In genomic region chr17:50362661-50363060, GRCh38 we compare ENCODE assay signal across 12 cellular contexts. TPM values are rescaled to one million over a fixed set of nuclear protein-coding genes. Genes with fewer than 3 reads are reported as not detected.
DNase-seq lines count a peak whose midpoint lies in the region; ATAC-seq and TF ChIP-seq lines count a peak whose summit lies in the region.
"Had no signal": no experiment of that assay in that cellular context is flagged by ENCODE, and none has a peak within 500 bp of the region (broad histone marks: within the 10 kb centered on the region; RNA-seq: fewer than 3 reads in every experiment).

No MANE protein-coding gene starts in this region.

- TF ChIP-seq CTCF in VCaP (conservative IDR thresholded peaks at IDR 0.05), result no peak

- CTCF ChIA-PET in activated CD4-positive, alpha-beta T cell treated with anti-CD3 and anti-CD28 coated beads, Interleukin-2, amount 10 ng/mL, durations not matched to agents 7 days and 5 days (lab: Charles Lee), result interaction anchor here (0.5 to 3.9 kb wide), 15 partner anchors 8 to 756 kb away, joined by 3 to 34 read pairs (median 3); partner anchors contain the start of genes EME1, LRRC59, MRPL27 and XYLT2

- H3K27ac Mint-ChIP-seq in activated CD4-positive, alpha-beta T cell treated with anti-CD3 and anti-CD28 coated beads, Interleukin-2, amount 10 ng/mL, durations not matched to agents 7 days and 5 days, result peak overlapping the region; percentile 61
- H3K27ac Mint-ChIP-seq in CD4-positive, CD25-positive, alpha-beta regulatory T cell, result peak overlapping the region; percentile 9 to 88 (median 81)

- peaks cover 8% of the 10 kb centered on the region for H3K4me1 Mint-ChIP-seq in activated CD4-positive, alpha-beta T cell treated with anti-CD3 and anti-CD28 coated beads, Interleukin-2, amount 10 ng/mL, durations not matched to agents 7 days and 5 days
- peaks cover 5 to 15% (median 12%) of the 10 kb centered on the region in 4 donors for H3K4me1 Mint-ChIP-seq in CD4-positive, CD25-positive, alpha-beta regulatory T cell

- no peak for ATAC-seq in CD4-positive, CD25-positive, alpha-beta regulatory T cell (ENCODE audit: low read depth in 2 of 2)
- no peak for ATAC-seq in HG02798 (IDR thresholded peaks at IDR 0.05; ENCODE audit: poor library complexity, unreplicated experiment)

- H3K4me3 ChIP-seq in CD4-positive, CD25-positive, alpha-beta regulatory T cell (ENCODE audit: low read depth, low read length), result no peak overlapping the region
- H3K4me3 ChIP-seq: pancreas, upper lobe of left lung had no signal

- H3K9me3 Mint-ChIP-seq in activated CD4-positive, alpha-beta T cell treated with anti-CD3 and anti-CD28 coated beads, Interleukin-2, amount 10 ng/mL, durations not matched to agents 7 days and 5 days, result no peaks in the 10 kb centered on the region
- no peaks in the 10 kb centered on the region for H3K9me3 Mint-ChIP-seq in CD4-positive, CD25-positive, alpha-beta regulatory T cell

- H3K27me3 Mint-ChIP-seq in activated CD4-positive, alpha-beta T cell treated with anti-CD3 and anti-CD28 coated beads, Interleukin-2, amount 10 ng/mL, durations not matched to agents 7 days and 5 days, result no peaks in the 10 kb centered on the region
- no peaks in the 10 kb centered on the region for H3K27me3 Mint-ChIP-seq in CD4-positive, CD25-positive, alpha-beta regulatory T cell

- H3K4me3 Mint-ChIP-seq in activated CD4-positive, alpha-beta T cell treated with anti-CD3 and anti-CD28 coated beads, Interleukin-2, amount 10 ng/mL, durations not matched to agents 7 days and 5 days, result no peak overlapping the region
- H3K4me3 Mint-ChIP-seq in CD4-positive, CD25-positive, alpha-beta regulatory T cell, result peak overlapping the region in 2 of 4 donors; percentile 29

- DNase-seq in activated CD4-positive, alpha-beta T cell treated with anti-CD3 and anti-CD28 coated beads, Interleukin-2, amount 10 ng/mL, durations not matched to agents 7 days and 5 days, result no peak
- no peak for DNase-seq in activated CD4-positive, alpha-beta T cell treated with anti-CD3 and anti-CD28 coated beads, Interleukin-2, amount 50 U/mL, for 1 hour
- no peak for DNase-seq in CD4-positive, CD25-positive, alpha-beta regulatory T cell
- DNase-seq in mesenteric fat pad (ENCODE audit: low spot score), result peak; percentile 77
- DNase-seq in T-helper 1 cell, result no peak
- DNase-seq in NCI-H524 (lab: John Stamatoyannopoulos, UW), result no peak
- DNase-seq: cortex of kidney, NCI-H1436 treated with DMSO at 0.1 percent for 48 hours had no signal

- no peaks in the 10 kb centered on the region for H3K9me3 ChIP-seq in CD4-positive, CD25-positive, alpha-beta regulatory T cell (ENCODE audit: control insufficient read depth in 2 of 2, low read length in 2 of 2)
- H3K9me3 ChIP-seq: pancreas, upper lobe of left lung had no signal

- peaks cover 16% of the 10 kb centered on the region for H3K36me3 Mint-ChIP-seq in activated CD4-positive, alpha-beta T cell treated with anti-CD3 and anti-CD28 coated beads, Interleukin-2, amount 10 ng/mL, durations not matched to agents 7 days and 5 days (ENCODE audit: low read depth)
- peaks cover 7% of the 10 kb centered on the region for H3K36me3 Mint-ChIP-seq in CD4-positive, CD25-positive, alpha-beta regulatory T cell

- peaks cover 7% of the 10 kb centered on the region for H3K4me1 ChIP-seq in CD4-positive, CD25-positive, alpha-beta regulatory T cell (ENCODE audit: control insufficient read depth, insufficient read depth, low read length, poor library complexity, severe bottlenecking)

- POLR2A ChIA-PET in activated CD4-positive, alpha-beta T cell treated with anti-CD3 and anti-CD28 coated beads, Interleukin-2, amount 10 ng/mL, durations not matched to agents 7 days and 5 days (lab: Charles Lee), result no interaction called here

- peaks cover 43% of the 10 kb centered on the region for H3K36me3 ChIP-seq in CD4-positive, CD25-positive, alpha-beta regulatory T cell (ENCODE audit: control insufficient read depth, insufficient read depth, low read length)

- no peaks in the 10 kb centered on the region for H3K27me3 ChIP-seq in CD4-positive, CD25-positive, alpha-beta regulatory T cell (ENCODE audit: control insufficient read depth, insufficient read depth, low read length)
- H3K27me3 ChIP-seq: pancreas, upper lobe of left lung had no signal

- H3K27ac ChIP-seq in CD4-positive, CD25-positive, alpha-beta regulatory T cell (ENCODE audit: insufficient read depth, low read length, poor library complexity, severe bottlenecking), result no peak overlapping the region
- peak overlapping the region; percentile 30 for H3K27ac ChIP-seq in VCaP
- H3K27ac ChIP-seq: upper lobe of left lung had no signal

RNA-seq across cellular contexts. Expression of gene MRPL27, which starts 10.3 kb away (rescaled TPM):
- total RNA-seq in activated CD4-positive, alpha-beta T cell treated with anti-CD3 and anti-CD28 coated beads, Interleukin-2, amount 10 ng/mL, durations not matched to agents 7 days and 5 days, result 10 to 100 TPM; 62.9 to 71.4 TPM
- total RNA-seq in CD4-positive, CD25-positive, alpha-beta regulatory T cell, result 33.5 TPM
- polyA plus RNA-seq in CD4-positive, CD25-positive, alpha-beta regulatory T cell, result 10 to 100 TPM; 61.6 to 86.7 (median 80.2) TPM
- total RNA-seq in mesenteric fat pad, result 51.5 TPM

RNA-seq across cellular contexts. Expression of gene EME1, which starts 10.4 kb away (rescaled TPM):
- total RNA-seq in activated CD4-positive, alpha-beta T cell treated with anti-CD3 and anti-CD28 coated beads, Interleukin-2, amount 10 ng/mL, durations not matched to agents 7 days and 5 days, result 10 to 100 TPM; 19.9 to 21.8 TPM
- 0.81 TPM for total RNA-seq in CD4-positive, CD25-positive, alpha-beta regulatory T cell
- polyA plus RNA-seq in CD4-positive, CD25-positive, alpha-beta regulatory T cell, result 1 to 10 TPM in 1 of 4 donors, under 1 TPM in 2, not detected in 1; 0.49 to 1.5 (median 0.59) TPM
- total RNA-seq in mesenteric fat pad, result not detected

RNA-seq across cellular contexts. Expression of gene XYLT2, which starts 16.7 kb away (rescaled TPM):
- total RNA-seq in activated CD4-positive, alpha-beta T cell treated with anti-CD3 and anti-CD28 coated beads, Interleukin-2, amount 10 ng/mL, durations not matched to agents 7 days and 5 days, result 10 to 100 TPM; 22.1 to 23.6 TPM
- total RNA-seq in CD4-positive, CD25-positive, alpha-beta regulatory T cell, result 15.5 TPM
- polyA plus RNA-seq in CD4-positive, CD25-positive, alpha-beta regulatory T cell, result 10 to 100 TPM in 2 of 4 donors, 1 to 10 TPM in 2; 6.2 to 15.9 (median 11.3) TPM
- 14.4 TPM for total RNA-seq in mesenteric fat pad

RNA-seq across cellular contexts. Expression of gene LRRC59, which starts 34.7 kb away (rescaled TPM):
- 10 to 100 TPM; 60.8 to 68.5 TPM for total RNA-seq in activated CD4-positive, alpha-beta T cell treated with anti-CD3 and anti-CD28 coated beads, Interleukin-2, amount 10 ng/mL, durations not matched to agents 7 days and 5 days
- total RNA-seq in CD4-positive, CD25-positive, alpha-beta regulatory T cell, result 49.9 TPM
- polyA plus RNA-seq in CD4-positive, CD25-positive, alpha-beta regulatory T cell, result 10 to 100 TPM; 17.2 to 24.0 (median 20.5) TPM
- 126 TPM for total RNA-seq in mesenteric fat pad

Comparison
In these comparisons a context has a peak if more than half of its experiments do, and no peak if none do; other contexts are left out.
1. RNA of gene EME1, which starts 10.4 kb away (total RNA-seq): 19.9 to 21.8 TPM in activated CD4-positive, alpha-beta T cell treated with anti-CD3 and anti-CD28 coated beads, Interleukin-2, amount 10 ng/mL, durations not matched to agents 7 days and 5 days; 0.81 TPM in CD4-positive, CD25-positive, alpha-beta regulatory T cell (single experiment) and not detected in mesenteric fat pad (single experiment); every median in the first group is over 10 times any median in the second.